8 cellular contexts compared by ENCODE assay signal in genomic region chr1:39205102-39205780, GRCh38. TPM values are rescaled to one million over a fixed set of nuclear protein-coding genes. Genes with fewer than 3 reads are reported as not detected.
A peak's percentile ranks its signal among the peaks of the same experiment; 100 is the strongest.
DNase-seq lines count a peak whose midpoint lies in the region; ATAC-seq and TF ChIP-seq lines count a peak whose summit lies in the region.

No MANE protein-coding gene starts in this region.

- no peaks in the 10 kb centered on the region for H3K9me3 ChIP-seq in CD4-positive, CD25-positive, alpha-beta regulatory T cell (ENCODE audit: control insufficient read depth in 2 of 2, low read length in 2 of 2)
- H3K9me3 ChIP-seq in ectodermal cell (ENCODE audit: control insufficient read depth, low read length) = no peaks in the 10 kb centered on the region

- H3K27ac ChIP-seq in CD4-positive, CD25-positive, alpha-beta regulatory T cell (ENCODE audit: insufficient read depth, low read length, poor library complexity, severe bottlenecking) = peak overlapping the region; percentile 70
- peak overlapping the region; percentile 85 for H3K27ac ChIP-seq in ectodermal cell (ENCODE audit: insufficient read depth, low read depth, low read length, poor library complexity, severe bottlenecking)

- peaks cover 18% of the 10 kb centered on the region for H3K36me3 Mint-ChIP-seq in CD4-positive, CD25-positive, alpha-beta regulatory T cell
- H3K36me3 Mint-ChIP-seq in IgD-negative memory B cell (no peaks in the 10 kb centered on the region), mesothelial cell of epicardium (peaks cover 4% of the 10 kb centered on the region)

- H3K4me1 ChIP-seq in CD4-positive, CD25-positive, alpha-beta regulatory T cell (ENCODE audit: control insufficient read depth, insufficient read depth, low read length, poor library complexity, severe bottlenecking) = peaks cover 32% of the 10 kb centered on the region
- peaks cover 15% of the 10 kb centered on the region for H3K4me1 ChIP-seq in ectodermal cell (ENCODE audit: control insufficient read depth, insufficient read depth, low read length)

- peak; percentile 84 to 91 for ATAC-seq in CD4-positive, CD25-positive, alpha-beta regulatory T cell (ENCODE audit: low read depth in 2 of 2)
- ATAC-seq in GM18868 (IDR thresholded peaks at IDR 0.05; ENCODE audit: unreplicated experiment) = no peak

- peak in 2 of 3 donors; percentile 25 to 86 for DNase-seq in CD4-positive, CD25-positive, alpha-beta regulatory T cell
- DNase-seq in activated CD4-positive, alpha-beta T cell treated with anti-CD3 and anti-CD28 coated beads, Interleukin-2, amount 50 U/mL, for 24 hours (ENCODE audit: low read depth in 1 of 2, low spot score in 1 of 2) = peak; percentile 38 to 68
- DNase-seq in mesothelial cell of epicardium (ENCODE audit: low spot score in 2 of 2, unreplicated experiment in 2 of 2) (no peak), NCI-H2081 (lab: John Stamatoyannopoulos, UW) (no peak)
- DNase-seq in stimulated activated CD8-positive, alpha-beta memory T cell treated with anti-CD3 and anti-CD28 coated beads, Interleukin-7, amount 100 ng/mL, for 4 hours (ENCODE audit: low read depth in 2 of 2) = peak; percentile 62 to 72

- H3K36me3 ChIP-seq in CD4-positive, CD25-positive, alpha-beta regulatory T cell (ENCODE audit: control insufficient read depth, insufficient read depth, low read length) = no peaks in the 10 kb centered on the region
- no peaks in the 10 kb centered on the region for H3K36me3 ChIP-seq in ectodermal cell (ENCODE audit: control insufficient read depth, insufficient read depth, low read length)

- peaks cover 26 to 68% (median 40%) of the 10 kb centered on the region in 4 donors for H3K4me1 Mint-ChIP-seq in CD4-positive, CD25-positive, alpha-beta regulatory T cell
- peaks cover 12 to 34% (median 17%) of the 10 kb centered on the region in 3 donors for H3K4me1 Mint-ChIP-seq in IgD-negative memory B cell
- H3K4me1 Mint-ChIP-seq in mesothelial cell of epicardium = peaks cover 21% of the 10 kb centered on the region

- peaks cover 0 to 3% (median 0%) of the 10 kb centered on the region in 7 donors for H3K9me3 Mint-ChIP-seq in CD4-positive, CD25-positive, alpha-beta regulatory T cell
- no peaks in the 10 kb centered on the region for H3K9me3 Mint-ChIP-seq in IgD-negative memory B cell
- H3K9me3 Mint-ChIP-seq in mesothelial cell of epicardium = no peaks in the 10 kb centered on the region

- H3K27me3 Mint-ChIP-seq in CD4-positive, CD25-positive, alpha-beta regulatory T cell = no peaks in the 10 kb centered on the region
- no peaks in the 10 kb centered on the region for H3K27me3 Mint-ChIP-seq in IgD-negative memory B cell
- H3K27me3 Mint-ChIP-seq in mesothelial cell of epicardium (ENCODE audit: low read depth) = no peaks in the 10 kb centered on the region

- peak overlapping the region; percentile 89 to 99 (median 97) for H3K27ac Mint-ChIP-seq in CD4-positive, CD25-positive, alpha-beta regulatory T cell
- H3K27ac Mint-ChIP-seq in IgD-negative memory B cell (peak overlapping the region; percentile 3 to 83 (median 65)), mesothelial cell of epicardium (peak overlapping the region; percentile 98)

- peak overlapping the region; percentile 93 for H3K4me3 ChIP-seq in CD4-positive, CD25-positive, alpha-beta regulatory T cell (ENCODE audit: low read depth, low read length)
- peak overlapping the region; percentile 2 for H3K4me3 ChIP-seq in ectodermal cell (ENCODE audit: insufficient read depth, low read depth, low read length)

- H3K27me3 ChIP-seq in CD4-positive, CD25-positive, alpha-beta regulatory T cell (ENCODE audit: control insufficient read depth, insufficient read depth, low read length) = no peaks in the 10 kb centered on the region
- H3K27me3 ChIP-seq in ectodermal cell (ENCODE audit: control insufficient read depth, insufficient read depth, low read length, poor library complexity, severe bottlenecking) = no peaks in the 10 kb centered on the region

- 75 to 78% methylated on average over 4 of the region's 4 CpGs for WGBS in ectodermal cell, 2 experiments

- H3K4me3 Mint-ChIP-seq in CD4-positive, CD25-positive, alpha-beta regulatory T cell = peak overlapping the region; percentile 87 to 97 (median 92)
- peak overlapping the region; percentile 4 to 88 (median 68) for H3K4me3 Mint-ChIP-seq in IgD-negative memory B cell
- peak overlapping the region; percentile 65 for H3K4me3 Mint-ChIP-seq in mesothelial cell of epicardium

- no peak for TF ChIP-seq CTCF in mesothelial cell of epicardium (IDR thresholded peaks at IDR 0.05; ENCODE audit: unreplicated experiment)

RNA-seq across cellular contexts. Expression of gene MACF1, which starts 0.7 kb away (rescaled TPM):
- 431 TPM for total RNA-seq in CD4-positive, CD25-positive, alpha-beta regulatory T cell
- polyA plus RNA-seq in CD4-positive, CD25-positive, alpha-beta regulatory T cell = 10 to 100 TPM; 21.8 to 26.9 (median 24.7) TPM
- 51.2 TPM for polyA plus RNA-seq in IgD-negative memory B cell
- polyA plus RNA-seq in ectodermal cell (2013, experiment 1 of 4) = 98.6 TPM
- 138 TPM for polyA plus RNA-seq in ectodermal cell (2013, experiment 2 of 4)
- 72.0 TPM for polyA plus RNA-seq in ectodermal cell (2013, experiment 3 of 4)
- 103 TPM for polyA plus RNA-seq in ectodermal cell (2013, experiment 4 of 4)
- 282 to 301 TPM (median 283 TPM) in 3 replicates for total RNA-seq in mesothelial cell of epicardium

Comparison
In these comparisons a context has a peak if more than half of its experiments do, and no peak if none do; other contexts are left out.
1. DNase-seq: peak in CD4-positive, CD25-positive, alpha-beta regulatory T cell (2 of 3), activated CD4-positive, alpha-beta T cell treated with anti-CD3 and anti-CD28 coated beads, Interleukin-2, amount 50 U/mL, for 24 hours (2 of 2) and stimulated activated CD8-positive, alpha-beta memory T cell treated with anti-CD3 and anti-CD28 coated beads, Interleukin-7, amount 100 ng/mL, for 4 hours (2 of 2); none in mesothelial cell of epicardium (0 of 2) and NCI-H2081 (0 of 2).
2. Peak in every context shown above with its lines, with median percentiles within 50 percentile points of each other: H3K27ac Mint-ChIP-seq and H3K4me3 Mint-ChIP-seq.